ENCODE assay signal across 7 cellular contexts in genomic region chr3:50777680-50778079, GRCh38.
"Had no signal": no experiment of that assay in that cellular context is flagged by ENCODE, and none has a peak within 500 bp of the region (broad histone marks: within the 10 kb centered on the region; RNA-seq: fewer than 3 reads in every experiment).

No MANE protein-coding gene starts in this region.

- H3K27ac ChIP-seq: HL-60 had no signal

- DNase-seq: IMR-90, KBM-7, KG1 had no signal

- H3K4me3 ChIP-seq: K562 had no signal

- FAIRE-seq: HepG2, HTR-8/SVneo, K562 had no signal
